In genomic region chr3:160801386-160802118, GRCh38 we compare ENCODE assay signal across 8 cellular contexts. TPM values are rescaled to one million over a fixed set of nuclear protein-coding genes. Genes with fewer than 3 reads are reported as not detected.
DNase-seq lines count a peak whose midpoint lies in the region; ATAC-seq and FAIRE-seq lines count a peak whose summit lies in the region.

No MANE protein-coding gene starts in this region.

- no peak for FAIRE-seq in frontal cortex (lab: Jason Lieb, UNC)

- DNase-seq in RPMI8226 (peak; percentile 69), sciatic nerve (ENCODE audit: low spot score) (no peak), frontal cortex (ENCODE audit: low spot score in 2 of 2) (no peak)
- no peak for DNase-seq in effector CD4-positive, alpha-beta T cell

- intact Hi-C loops in sciatic nerve (cut with DNase I): no loop called here

- ATAC-seq in GM18909 (IDR thresholded peaks at IDR 0.05; ENCODE audit: poor library complexity, unreplicated experiment): peak; percentile 71
- ATAC-seq in HG02763 (IDR thresholded peaks at IDR 0.05; ENCODE audit: unreplicated experiment): peak; percentile 82
- peak; percentile 74 for ATAC-seq in esophagus mucosa
- peak; percentile 83 for ATAC-seq in sciatic nerve
- no peak for ATAC-seq in HG03571 (IDR thresholded peaks at IDR 0.05; ENCODE audit: unreplicated experiment)

RNA-seq across cellular contexts. Expression of gene PPM1L, which starts 45.5 kb away (rescaled TPM):
- total RNA-seq in esophagus mucosa (11.3 TPM), sciatic nerve (10.0 TPM), frontal cortex (63.2 TPM)
